In genomic region chr19:47257411-47258169, GRCh38 we compare ENCODE assay signal across 8 cellular contexts. TPM values are rescaled to one million over a fixed set of nuclear protein-coding genes. Genes with fewer than 3 reads are reported as not detected.
DNase-seq lines count a peak whose midpoint lies in the region; ATAC-seq, FAIRE-seq and TF ChIP-seq lines count a peak whose summit lies in the region.

No MANE protein-coding gene starts in this region.

- POLR2A ChIA-PET in BJ (lab: Charles Lee): interaction anchor here (0.8 to 1.6 kb wide), 3 partner anchors 17 to 1242 kb away, joined by 3 to 15 read pairs (median 5); partner anchors contain the start of gene INAFM1

- H3K4me3 ChIP-seq in BJ (ENCODE audit: low read depth, low read length) (peak overlapping the region; percentile 54), brain microvascular endothelial cell (ENCODE audit: low read depth, low read length) (peak overlapping the region; percentile 64), lower lobe of right lung (peak overlapping the region; percentile 57), upper lobe of right lung (peak overlapping the region; percentile 51)

- H3K4me1 ChIP-seq in lower lobe of right lung: peaks cover 25% of the 10 kb centered on the region
- H3K4me1 ChIP-seq in upper lobe of right lung: peaks cover 19% of the 10 kb centered on the region

- no peak for FAIRE-seq in HTR-8/SVneo (lab: Jason Lieb, UNC)

- H3K27ac ChIP-seq in brain microvascular endothelial cell (peak overlapping the region; percentile 95), lower lobe of right lung (peak overlapping the region; percentile 89), upper lobe of right lung (peak overlapping the region; percentile 87)

- H3K36me3 ChIP-seq in BJ (ENCODE audit: control insufficient read depth, insufficient read depth, low read length) (peaks cover 24% of the 10 kb centered on the region), brain microvascular endothelial cell (replicated peaks) (peaks cover 20% of the 10 kb centered on the region), lower lobe of right lung (peaks cover 41% of the 10 kb centered on the region), upper lobe of right lung (peaks cover 41% of the 10 kb centered on the region)

- peak; percentile 41 to 44 for ATAC-seq in lower lobe of right lung
- peak; percentile 11 for ATAC-seq in upper lobe of right lung
- ATAC-seq in HG03025 (IDR thresholded peaks at IDR 0.05; ENCODE audit: low FRiP score, unreplicated experiment): no peak
- no peak for ATAC-seq in HG03457 (IDR thresholded peaks at IDR 0.05; ENCODE audit: unreplicated experiment)

- in situ Hi-C loops in brain microvascular endothelial cell (cut with HindIII; ENCODE audit: low pct_ligation_motif_present, low sequenced_read_pairs): no loop called here

- TF ChIP-seq CTCF in BJ (IDR thresholded peaks at IDR 0.05; ENCODE audit: insufficient read depth, low read depth, low read length) (no peak), brain microvascular endothelial cell (IDR thresholded peaks at IDR 0.05; ENCODE audit: low read depth, low read length, missing control alignments) (no peak), lower lobe of right lung (IDR thresholded peaks at IDR 0.05) (no peak), upper lobe of right lung (IDR thresholded peaks at IDR 0.05) (no peak)

- H3K27me3 ChIP-seq in BJ (ENCODE audit: control insufficient read depth, insufficient read depth, low read length) (no peaks in the 10 kb centered on the region), brain microvascular endothelial cell (replicated peaks) (no peaks in the 10 kb centered on the region), lower lobe of right lung (ENCODE audit: low read depth) (no peaks in the 10 kb centered on the region), upper lobe of right lung (no peaks in the 10 kb centered on the region)

- intact Hi-C loops in lower lobe of right lung (cut with DNase I) (no loop called here), upper lobe of right lung (cut with DNase I) (no loop called here)

- CTCF ChIA-PET in BJ (lab: Yijun Ruan, JAX): interaction anchor here (0.6 to 5.9 kb wide), 6 partner anchors 11 to 134 kb away, joined by 3 to 85 read pairs (median 4); no protein-coding TSS in a partner anchor

- DNase-seq in BJ (ENCODE audit: low read depth) (no peak), HTR-8/SVneo (ENCODE audit: insufficient read length, low spot score) (peak; percentile 90), brain microvascular endothelial cell (no peak), lower lobe of right lung (peak; percentile 51), upper lobe of right lung (no peak), dedifferentiated amniotic fluid mesenchymal stem cell (ENCODE audit: extremely low spot score) (no peak)

- H3K9me3 ChIP-seq in lower lobe of right lung: no peaks in the 10 kb centered on the region
- H3K9me3 ChIP-seq in upper lobe of right lung: no peaks in the 10 kb centered on the region

RNA-seq across cellular contexts. Expression of gene CCDC9, which starts 1.3 kb away (rescaled TPM):
- polyA plus RNA-seq in BJ (2011; rRNA removed): 4.1 and 5.5 TPM in 2 replicates
- 3.6 and 4.8 TPM in 2 replicates for polyA minus RNA-seq in BJ (2011; rRNA and poly(A)+ RNA removed)
- total RNA-seq in lower lobe of right lung: 30.7 TPM
- 36.1 TPM for total RNA-seq in upper lobe of right lung

RNA-seq across cellular contexts. Expression of gene INAFM1, which starts 17.1 kb away (rescaled TPM):
- polyA plus RNA-seq in BJ (2011; rRNA removed): 2.2 and 2.9 TPM in 2 replicates
- polyA minus RNA-seq in BJ (2011; rRNA and poly(A)+ RNA removed): 1.00 and 1.8 TPM in 2 replicates
- total RNA-seq in lower lobe of right lung (18.0 TPM), upper lobe of right lung (18.2 TPM)

RNA-seq across cellular contexts. Expression of gene BBC3, which starts 26.6 kb away (rescaled TPM):
- polyA plus RNA-seq in BJ (2011; rRNA removed): 5.2 and 5.7 TPM in 2 replicates
- 4.4 and 6.5 TPM in 2 replicates for polyA minus RNA-seq in BJ (2011; rRNA and poly(A)+ RNA removed)
- total RNA-seq in lower lobe of right lung: 18.5 TPM
- total RNA-seq in upper lobe of right lung: 20.1 TPM

RNA-seq across cellular contexts. Expression of gene C5AR1, which starts 52.1 kb away (rescaled TPM):
- polyA plus RNA-seq in BJ (2011; rRNA removed): 0.42 TPM in 2 replicates
- polyA minus RNA-seq in BJ (2011; rRNA and poly(A)+ RNA removed): 0.81 TPM in 1 of 2 replicates, not detected in the other
- 79.9 TPM for total RNA-seq in lower lobe of right lung
- 58.9 TPM for total RNA-seq in upper lobe of right lung

Comparison
In these comparisons a context has a peak if more than half of its experiments do, and no peak if none do; other contexts are left out.
1. DNase-seq: peak in HTR-8/SVneo (single experiment) and lower lobe of right lung (single experiment); none in BJ (single experiment), brain microvascular endothelial cell (single experiment), upper lobe of right lung (single experiment) and dedifferentiated amniotic fluid mesenchymal stem cell (single experiment).
2. ATAC-seq: peak in lower lobe of right lung (2 of 2) and upper lobe of right lung (single experiment); none in HG03025 (single experiment) and HG03457 (single experiment).
3. Peak in every context shown above with its lines, with median percentiles within 50 percentile points of each other: H3K4me3 ChIP-seq and H3K27ac ChIP-seq.